Comparison of ENCODE assay signal across 2 cellular contexts in genomic region chr14:32602699-32603098, GRCh38.
TF ChIP-seq lines count a peak whose summit lies in the region.

No MANE protein-coding gene starts in this region.

TF ChIP-seq in GM23338, 12 proteins besides CTCF, POLR2A, EP300 and RAD21 (continued from another document):
- TF ChIP-seq ZNF462 (CRISPR knock-in tag; IDR thresholded peaks at IDR 0.05) = no peak
- no peak for TF ChIP-seq ZNF114 (CRISPR knock-in tag; IDR thresholded peaks at IDR 0.05)
- no peak for TF ChIP-seq EZH2phosphoT487 (IDR thresholded peaks at IDR 0.05; ENCODE audit: unreplicated experiment)
- TF ChIP-seq NANOG (IDR thresholded peaks at IDR 0.05; ENCODE audit: borderline replicate concordance) = no peak
- TF ChIP-seq POLR2AphosphoS5 (IDR thresholded peaks at IDR 0.05; ENCODE audit: low read depth) = no peak
- TF ChIP-seq EZH2 (IDR thresholded peaks at IDR 0.05; ENCODE audit: low read depth, unreplicated experiment) = no peak
- no peak for TF ChIP-seq ETS1 (IDR thresholded peaks at IDR 0.05)
- no peak for TF ChIP-seq REST (IDR thresholded peaks at IDR 0.05; ENCODE audit: unreplicated experiment)
- no peak for TF ChIP-seq ZNF331 (CRISPR knock-in tag; IDR thresholded peaks at IDR 0.05; ENCODE audit: low read depth)
- no peak for TF ChIP-seq CREB1 (CRISPR knock-in tag; IDR thresholded peaks at IDR 0.05; ENCODE audit: low read depth)

TF ChIP-seq in H1, 55 proteins besides CTCF, POLR2A, EP300 and RAD21 (continued from another document):
- no peak for TF ChIP-seq USF2 (IDR thresholded peaks at IDR 0.05; ENCODE audit: low read length)
- no peak for TF ChIP-seq POLR2AphosphoS5 (IDR thresholded peaks at IDR 0.05; ENCODE audit: low read depth, low read length)
- no peak for TF ChIP-seq CBX8 (IDR thresholded peaks at IDR 0.05; ENCODE audit: borderline replicate concordance, low read depth, low read length)
- TF ChIP-seq SP4 (IDR thresholded peaks at IDR 0.05; ENCODE audit: low read length) = no peak
TF ChIP-seq in H1: peak in this region for 0.
